19 cellular contexts compared by ENCODE assay signal in genomic region chr17:226108-226772, GRCh38.
"Had no signal": no experiment of that assay in that cellular context is flagged by ENCODE, and none has a peak within 500 bp of the region (broad histone marks: within the 10 kb centered on the region; RNA-seq: fewer than 3 reads in every experiment).

No MANE protein-coding gene starts in this region.

- H3K27ac ChIP-seq: ovary had no signal

- H3K4me2 ChIP-seq: SK-N-SH had no signal

- H3K4me1 Mint-ChIP-seq: T-cell had no signal

- H3K9me3 Mint-ChIP-seq: activated naive CD4-positive, alpha-beta T cell treated with anti-CD3 and anti-CD28 coated beads for 36 hours; activated T-helper 2 cell treated with anti-CD3 and anti-CD28 coated beads, Interferon-gamma antibody, Interleukin-2, Interleukin-4, amounts not matched to agents 10 μg/mL and 5 μg/mL and 100 μg/mL, durations not matched to agents 14 hours and 24 hours and 36 hours; mesothelial cell of epicardium; neural crest cell; type B pancreatic cell had no signal

- H3K36me3 Mint-ChIP-seq: mesothelial cell of epicardium, T-cell, type B pancreatic cell had no signal

- H3K27ac Mint-ChIP-seq: activated naive CD4-positive, alpha-beta T cell treated with anti-CD3 and anti-CD28 coated beads for 36 hours; activated T-helper 2 cell treated with anti-CD3 and anti-CD28 coated beads, Interferon-gamma antibody, Interleukin-2, Interleukin-4, amounts not matched to agents 10 μg/mL and 5 μg/mL and 100 μg/mL, durations not matched to agents 14 hours and 24 hours and 36 hours; mesothelial cell of epicardium; T-cell; type B pancreatic cell had no signal

- H3K9me3 ChIP-seq: ovary, SK-N-SH had no signal

- H3K36me3 ChIP-seq: ovary had no signal

- H3K27me3 ChIP-seq: ovary had no signal

- H3K4me3 Mint-ChIP-seq: activated naive CD4-positive, alpha-beta T cell treated with anti-CD3 and anti-CD28 coated beads for 36 hours; mesothelial cell of epicardium; neural crest cell; T-cell; type B pancreatic cell had no signal

- H3K4me3 ChIP-seq: lung, ovary had no signal

- H3K9ac ChIP-seq: SK-N-SH had no signal

- DNase-seq: activated CD4-positive, alpha-beta T cell treated with anti-CD3 and anti-CD28 coated beads, Interleukin-2, amount 50 U/mL, for 4 hours; activated CD4-positive, CD25-positive, alpha-beta regulatory T cell treated with anti-CD3 and anti-CD28 coated beads, Interleukin-2, amount 50 U/mL, for 72 hours; activated naive CD4-positive, alpha-beta T cell treated with anti-CD3 and anti-CD28 coated beads for 36 hours; activated T-cell treated with anti-CD3 and anti-CD28 coated beads, Interleukin-2, amount 50 U/mL, for 1 hour; cortex of kidney; effector CD8-positive, alpha-beta T cell; foreskin fibroblast; kidney glomerular epithelial cell; SK-N-SH; stimulated activated CD4-positive, alpha-beta T cell treated with anti-CD3 and anti-CD28 coated beads, Interleukin-4, amount 100 ng/mL, for 24 hours; stimulated activated CD8-positive, alpha-beta memory T cell treated with anti-CD3 and anti-CD28 coated beads, Interleukin-4, amount 100 ng/mL, for 48 hours; stimulated activated naive CD8-positive, alpha-beta T cell treated with anti-CD3 and anti-CD28 coated beads, Interleukin-15, Interleukin-2, amounts not matched to agents 100 U/mL and 50 U/mL, for 24 hours; T-cell had no signal

- H3K27me3 Mint-ChIP-seq: T-cell, type B pancreatic cell had no signal

- ATAC-seq: stimulated activated naive CD8-positive, alpha-beta T cell treated with anti-CD3 and anti-CD28 coated beads, Interleukin-15, Interleukin-2, amounts not matched to agents 100 U/mL and 50 U/mL, for 24 hours; T-cell had no signal
